Comparison of ENCODE assay signal across 34 cellular contexts in the genomic region with DNA sequence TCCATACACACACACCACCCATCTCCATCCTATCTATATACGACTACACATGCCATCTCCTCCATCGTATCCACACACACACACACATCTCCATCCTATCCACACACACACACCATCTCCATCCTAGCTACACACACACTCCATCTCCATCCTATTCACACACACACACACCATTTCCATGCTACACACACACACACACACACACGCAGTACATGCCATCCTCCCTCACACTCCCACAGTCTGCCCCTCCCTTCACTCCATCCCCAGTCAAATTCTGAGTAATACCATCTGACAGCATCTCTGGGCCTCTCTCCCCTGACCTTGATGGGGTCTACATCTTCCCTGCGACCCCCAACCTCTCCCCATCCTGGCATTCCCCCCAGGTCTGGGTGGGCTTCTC.
"Had no signal": no experiment of that assay in that cellular context is flagged by ENCODE, and none has a peak within 500 bp of the region (broad histone marks: within the 10 kb centered on the region; RNA-seq: fewer than 3 reads in every experiment).

No MANE protein-coding gene starts in this region.

- H3K9me3 Mint-ChIP-seq: activated B cell treated with CpG ODN at 0.5 μM for 24 hours; activated CD4-positive, alpha-beta memory T cell treated with anti-CD3 and anti-CD28 coated beads for 36 hours; activated naive CD4-positive, alpha-beta T cell treated with anti-CD3 and anti-CD28 coated beads, Interleukin-2, amount 10 ng/mL, durations not matched to agents 7 days and 5 days; activated naive CD8-positive, alpha-beta T cell treated with anti-CD3 and anti-CD28 coated beads, Interleukin-2, amount 50 U/mL, for 24 hours; activated T-cell treated with anti-CD3 and anti-CD28 coated beads, Interleukin-2, amount 50 U/mL, for 4 hours; activated T-helper 1 cell treated with anti-CD3 and anti-CD28 coated beads, Interleukin-12 subunit alpha, Interleukin-12 subunit beta, Interleukin-2, Interleukin-4 antibody, amounts not matched to agents 30 ng/mL and 10 ng/mL and 1 ng/mL, durations not matched to agents 14 hours and 24 hours and 36 hours; T-helper 1 cell treated with Interleukin-12 subunit alpha and Interleukin-12 subunit beta and Interleukin-4 antibody, amounts not matched to agents 30 μg/mL and 1 μg/mL, for 36 hours; T-helper 2 cell treated with Interferon-gamma antibody and Interleukin-4, amounts not matched to agents 5 μg/mL and 100 μg/mL, for 36 hours had no signal

- H3K4me2 ChIP-seq: SK-N-SH had no signal

- H3K27ac ChIP-seq: brain microvascular endothelial cell, SJSA1 had no signal

- H3K9ac ChIP-seq: SK-N-SH had no signal

- DNase-seq: activated B cell treated with CpG ODN at 0.5 μM for 24 hours; activated CD4-positive, alpha-beta memory T cell treated with anti-CD3 and anti-CD28 coated beads for 36 hours; activated CD4-positive, alpha-beta T cell treated with anti-CD3 and anti-CD28 coated beads for 4 hours; activated CD4-positive, alpha-beta T cell treated with anti-CD3 and anti-CD28 coated beads, Interleukin-2, amount 50 U/mL, for 1 hour; activated CD4-positive, CD25-positive, alpha-beta regulatory T cell treated with anti-CD3 and anti-CD28 coated beads, Interleukin-2, amount 50 U/mL, for 72 hours; activated CD8-positive, alpha-beta memory T cell treated with anti-CD3 and anti-CD28 coated beads, Interleukin-2, amount 50 U/mL, for 4 hours; activated gamma-delta T cell treated with Interleukin-2 at 50 U/mL for 16 hours; activated naive CD4-positive, alpha-beta T cell treated with anti-CD3 and anti-CD28 coated beads, Interleukin-2, amount 10 ng/mL, durations not matched to agents 7 days and 5 days; activated naive CD8-positive, alpha-beta T cell treated with anti-CD3 and anti-CD28 coated beads, Interleukin-2, amount 50 U/mL, for 24 hours; activated T-cell treated with anti-CD3 and anti-CD28 coated beads for 4 hours; activated T-cell treated with anti-CD3 and anti-CD28 coated beads, Interleukin-2, amount 50 U/mL, for 4 hours; aorta; brain microvascular endothelial cell; central memory CD4-positive, alpha-beta T cell; Kasumi-1; KG1; MG63; NCI-H1048; NCI-H1105 treated with DMSO at 0.1 percent for 48 hours; NCI-H1436; NCI-H1694; NCI-H1930; NCI-H2081 treated with DMSO at 0.1 percent for 48 hours; NCI-H226; NCI-H446 treated with DMSO at 0.1 percent for 48 hours; NCI-H524; RPMI8226; SHP77 treated with DMSO at 0.1 percent for 48 hours; SK-N-SH had no signal

- H3K4me1 ChIP-seq: SJSA1 had no signal

- H3K27me3 ChIP-seq: brain microvascular endothelial cell had no signal

- H3K4me3 ChIP-seq: MG63, SJSA1 had no signal

- H3K36me3 ChIP-seq: brain microvascular endothelial cell, MG63, SJSA1 had no signal

- H3K4me1 Mint-ChIP-seq: activated B cell treated with CpG ODN at 0.5 μM for 24 hours; activated naive CD4-positive, alpha-beta T cell treated with anti-CD3 and anti-CD28 coated beads, Interleukin-2, amount 10 ng/mL, durations not matched to agents 7 days and 5 days; activated naive CD8-positive, alpha-beta T cell treated with anti-CD3 and anti-CD28 coated beads, Interleukin-2, amount 50 U/mL, for 24 hours had no signal

- H3K36me3 Mint-ChIP-seq: activated CD4-positive, alpha-beta memory T cell treated with anti-CD3 and anti-CD28 coated beads for 36 hours; activated naive CD4-positive, alpha-beta T cell treated with anti-CD3 and anti-CD28 coated beads, Interleukin-2, amount 10 ng/mL, durations not matched to agents 7 days and 5 days; activated naive CD8-positive, alpha-beta T cell had no signal

- H3K9me3 ChIP-seq: MG63, SJSA1, SK-N-SH had no signal

- H3K4me3 Mint-ChIP-seq: activated B cell treated with CpG ODN at 0.5 μM for 24 hours; activated CD4-positive, alpha-beta memory T cell treated with anti-CD3 and anti-CD28 coated beads for 36 hours; activated naive CD4-positive, alpha-beta T cell treated with anti-CD3 and anti-CD28 coated beads, Interleukin-2, amount 10 ng/mL, durations not matched to agents 7 days and 5 days; activated naive CD8-positive, alpha-beta T cell; activated naive CD8-positive, alpha-beta T cell treated with anti-CD3 and anti-CD28 coated beads, Interleukin-2, amount 50 U/mL, for 24 hours; activated T-cell treated with anti-CD3 and anti-CD28 coated beads, Interleukin-2, amount 50 U/mL, for 4 hours; activated T-helper 1 cell treated with anti-CD3 and anti-CD28 coated beads, Interleukin-12 subunit alpha, Interleukin-12 subunit beta, Interleukin-2, Interleukin-4 antibody, amounts not matched to agents 30 ng/mL and 10 ng/mL and 1 ng/mL, durations not matched to agents 14 hours and 24 hours and 36 hours; T-helper 1 cell treated with Interleukin-12 subunit alpha and Interleukin-12 subunit beta and Interleukin-4 antibody, amounts not matched to agents 30 μg/mL and 1 μg/mL, for 36 hours; T-helper 2 cell treated with Interferon-gamma antibody and Interleukin-4, amounts not matched to agents 5 μg/mL and 100 μg/mL, for 36 hours had no signal

- H3K27ac Mint-ChIP-seq: activated B cell treated with CpG ODN at 0.5 μM for 24 hours; activated CD4-positive, alpha-beta memory T cell treated with anti-CD3 and anti-CD28 coated beads for 36 hours; activated naive CD4-positive, alpha-beta T cell treated with anti-CD3 and anti-CD28 coated beads, Interleukin-2, amount 10 ng/mL, durations not matched to agents 7 days and 5 days; activated naive CD8-positive, alpha-beta T cell; activated naive CD8-positive, alpha-beta T cell treated with anti-CD3 and anti-CD28 coated beads, Interleukin-2, amount 50 U/mL, for 24 hours; activated T-helper 1 cell treated with anti-CD3 and anti-CD28 coated beads, Interleukin-12 subunit alpha, Interleukin-12 subunit beta, Interleukin-2, Interleukin-4 antibody, amounts not matched to agents 30 ng/mL and 10 ng/mL and 1 ng/mL, durations not matched to agents 14 hours and 24 hours and 36 hours; T-helper 1 cell treated with Interleukin-12 subunit alpha and Interleukin-12 subunit beta and Interleukin-4 antibody, amounts not matched to agents 30 μg/mL and 1 μg/mL, for 36 hours; T-helper 2 cell treated with Interferon-gamma antibody and Interleukin-4, amounts not matched to agents 5 μg/mL and 100 μg/mL, for 36 hours had no signal
